17 cellular contexts compared by ENCODE assay signal in the genomic region with DNA sequence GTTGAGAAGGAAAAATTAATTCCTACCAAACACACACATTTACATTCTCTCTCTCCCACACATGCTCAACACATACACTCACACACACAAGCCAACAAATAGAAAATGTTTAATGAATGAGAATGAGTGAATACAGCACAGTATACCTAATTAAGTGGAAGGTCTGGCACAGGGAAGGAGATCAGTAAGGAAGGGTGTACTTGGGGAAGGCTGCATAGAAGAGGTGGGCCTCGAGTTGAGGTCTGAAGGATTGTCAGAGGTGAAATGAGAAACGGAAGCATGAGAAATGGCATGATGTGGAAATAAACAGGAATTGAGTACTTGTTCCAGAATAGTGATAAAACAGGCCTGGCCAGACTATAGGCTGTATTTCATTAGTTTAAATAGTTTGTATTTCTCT.
"Had no signal": no experiment of that assay in that cellular context is flagged by ENCODE, and none has a peak within 500 bp of the region (broad histone marks: within the 10 kb centered on the region; RNA-seq: fewer than 3 reads in every experiment).

No MANE protein-coding gene starts in this region.

- ATAC-seq: sciatic nerve, T-helper 17 cell had no signal

- FAIRE-seq: TTC549 had no signal

- H3K4me1 Mint-ChIP-seq: neural crest cell had no signal

- H3K27ac Mint-ChIP-seq: activated T-cell treated with anti-CD3 and anti-CD28 coated beads, Interleukin-2, amount 50 U/mL, for 72 hours; stimulated activated naive CD8-positive, alpha-beta T cell treated with anti-CD3 and anti-CD28 coated beads, Interleukin-15, Interleukin-2, amounts not matched to agents 100 ng/mL and 50 ng/mL, for 24 hours had no signal

- H3K9me3 ChIP-seq: ovary, spleen, suprapubic skin had no signal

- H3K36me3 ChIP-seq: ovary, suprapubic skin had no signal

- H3K27me3 ChIP-seq: ovary, spleen, suprapubic skin had no signal

- H3K4me3 Mint-ChIP-seq: activated naive CD8-positive, alpha-beta T cell; neural crest cell; stimulated activated naive CD8-positive, alpha-beta T cell treated with anti-CD3 and anti-CD28 coated beads, Interleukin-15, Interleukin-2, amounts not matched to agents 100 ng/mL and 50 ng/mL, for 24 hours; T-helper 17 cell had no signal

- H3K27me3 Mint-ChIP-seq: stimulated activated naive CD8-positive, alpha-beta T cell treated with anti-CD3 and anti-CD28 coated beads, Interleukin-15, Interleukin-2, amounts not matched to agents 100 ng/mL and 50 ng/mL, for 24 hours had no signal

- DNase-seq: activated CD4-positive, alpha-beta T cell treated with anti-CD3 and anti-CD28 coated beads, Interleukin-2, amount 50 U/mL, for 48 hours; activated gamma-delta T cell; activated T-cell treated with anti-CD3 and anti-CD28 coated beads, Interleukin-2, amount 50 U/mL, for 72 hours; anterior cingulate cortex; effector memory CD4-positive, alpha-beta T cell; foreskin melanocyte; ovary; spleen; T-helper 17 cell; trophoblast cell had no signal

- H3K27ac ChIP-seq: epithelial cell of prostate, ovary, suprapubic skin had no signal

- H3K9me3 Mint-ChIP-seq: stimulated activated naive CD8-positive, alpha-beta T cell treated with anti-CD3 and anti-CD28 coated beads, Interleukin-15, Interleukin-2, amounts not matched to agents 100 ng/mL and 50 ng/mL, for 24 hours had no signal

- H3K4me1 ChIP-seq: suprapubic skin had no signal

- H3K4me3 ChIP-seq: ovary, spleen, suprapubic skin had no signal
